1 cellular context compared by ENCODE assay signal in genomic region chr16:22195445-22195694, GRCh38.
TF ChIP-seq lines count a peak whose summit lies in the region.

No MANE protein-coding gene starts in this region.

TF ChIP-seq in SK-N-SH, 30 proteins besides CTCF, POLR2A, EP300 and RAD21 (continued from another document):
- TF ChIP-seq ZBTB33 (IDR thresholded peaks at IDR 0.05; ENCODE audit: borderline replicate concordance, low read depth) (no peak), TEAD4 (IDR thresholded peaks at IDR 0.05; ENCODE audit: borderline replicate concordance, insufficient read depth) (no peak), POLR2AphosphoS5 (IDR thresholded peaks at IDR 0.05; ENCODE audit: low read depth, low read length) (no peak), NRF1 (IDR thresholded peaks at IDR 0.05; ENCODE audit: low read depth, low read length) (no peak), MAX (IDR thresholded peaks at IDR 0.05; ENCODE audit: low read depth) (no peak), MXI1 (IDR thresholded peaks at IDR 0.05; ENCODE audit: low read depth, low read length) (no peak)
TF ChIP-seq in SK-N-SH: peak in this region for 0.
